ENCODE assay signal across 10 cellular contexts in the genomic region with DNA sequence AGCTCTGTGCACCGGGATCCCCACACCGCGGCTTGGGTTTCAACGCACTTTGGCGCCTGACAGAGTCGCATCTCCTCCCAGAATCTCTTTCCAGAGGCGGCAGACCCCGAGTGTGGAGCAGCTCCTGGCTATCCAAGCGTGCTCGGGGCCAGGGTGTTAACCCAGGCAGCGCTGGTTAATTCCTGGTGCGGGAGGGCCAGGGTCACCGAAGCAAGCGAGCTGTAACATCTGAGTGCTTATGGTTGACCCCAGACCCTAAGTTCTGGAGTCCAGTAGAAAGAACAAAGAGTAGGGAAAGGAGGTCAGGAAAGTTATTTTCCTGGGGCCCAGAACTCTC. TPM values are rescaled to one million over a fixed set of nuclear protein-coding genes. Genes with fewer than 3 reads are reported as not detected.
DNase-seq lines count a peak whose midpoint lies in the region; ATAC-seq and TF ChIP-seq lines count a peak whose summit lies in the region.
"Had no signal": no experiment of that assay in that cellular context is flagged by ENCODE, and none has a peak within 500 bp of the region (broad histone marks: within the 10 kb centered on the region; RNA-seq: fewer than 3 reads in every experiment).

No MANE protein-coding gene starts in this region.

- TF ChIP-seq CTCF in colonic mucosa (IDR thresholded peaks at IDR 0.05) (no peak), thyroid gland (IDR thresholded peaks at IDR 0.05) (no peak)

- peaks cover 86% of the 10 kb centered on the region for H3K27me3 Mint-ChIP-seq in activated CD4-positive, alpha-beta memory T cell treated with anti-CD3 and anti-CD28 coated beads for 36 hours
- peaks cover 94% of the 10 kb centered on the region for H3K27me3 Mint-ChIP-seq in activated CD4-positive, alpha-beta memory T cell treated with anti-CD3 and anti-CD28 coated beads, Interleukin-2, amount 10 ng/mL, durations not matched to agents 7 days and 5 days

- H3K9ac ChIP-seq in colonic mucosa (ENCODE audit: low read depth in 2 of 2, low read length in 2 of 2) (peak overlapping the region; percentile 31 to 36), mucosa of rectum (ENCODE audit: low read depth in 1 of 2, low read length in 2 of 2) (peak overlapping the region in 1 of 2 donors; percentile 8)

- H3K27ac ChIP-seq in colonic mucosa (peak overlapping the region; percentile 24), mucosa of rectum (ENCODE audit: low read depth in 2 of 2, low read length in 2 of 2) (peak overlapping the region; percentile 61 to 63), thyroid gland (peak overlapping the region in 2 of 3 donors; percentile 20 to 45)

- H3K4me3 Mint-ChIP-seq in activated CD4-positive, alpha-beta memory T cell treated with anti-CD3 and anti-CD28 coated beads for 36 hours, result peak overlapping the region; percentile 37
- no peak overlapping the region for H3K4me3 Mint-ChIP-seq in activated CD4-positive, alpha-beta memory T cell treated with anti-CD3 and anti-CD28 coated beads, Interleukin-2, amount 10 ng/mL, durations not matched to agents 7 days and 5 days

- no peaks in the 10 kb centered on the region for H3K36me3 Mint-ChIP-seq in activated CD4-positive, alpha-beta memory T cell treated with anti-CD3 and anti-CD28 coated beads for 36 hours
- H3K36me3 Mint-ChIP-seq in activated CD4-positive, alpha-beta memory T cell treated with anti-CD3 and anti-CD28 coated beads, Interleukin-2, amount 10 ng/mL, durations not matched to agents 7 days and 5 days (ENCODE audit: low read depth), result peaks cover 5% of the 10 kb centered on the region

- POLR2A ChIA-PET in activated CD4-positive, alpha-beta memory T cell treated with anti-CD3 and anti-CD28 coated beads for 36 hours (lab: Charles Lee), result interaction anchor here (3.0 kb wide), 1 partner anchor 11 kb away, joined by 11 read pairs; no protein-coding TSS in a partner anchor
- POLR2A ChIA-PET in activated CD4-positive, alpha-beta memory T cell treated with anti-CD3 and anti-CD28 coated beads, Interleukin-2, amount 10 ng/mL, durations not matched to agents 7 days and 5 days (lab: Charles Lee), result interaction anchor here (0.9 to 4.3 kb wide), 2 partner anchors 11 to 15 kb away, joined by 3 to 30 read pairs; no protein-coding TSS in a partner anchor

- H3K27ac Mint-ChIP-seq in activated CD4-positive, alpha-beta memory T cell treated with anti-CD3 and anti-CD28 coated beads for 36 hours, result no peak overlapping the region
- no peak overlapping the region for H3K27ac Mint-ChIP-seq in activated CD4-positive, alpha-beta memory T cell treated with anti-CD3 and anti-CD28 coated beads, Interleukin-2, amount 10 ng/mL, durations not matched to agents 7 days and 5 days

- intact Hi-C loops in activated CD4-positive, alpha-beta memory T cell treated with anti-CD3 and anti-CD28 coated beads for 36 hours (cut with micrococcal nuclease), result no loop called here
- intact Hi-C loops in colonic mucosa (cut with DNase I), result loop anchor here (5.0 to 10.0 kb wide), 2 partner anchors 374 to 503 kb away; no protein-coding TSS in a partner anchor
- intact Hi-C loops in thyroid gland (cut with DNase I), result loop anchor here (10.0 kb wide), 1 partner anchor 374 kb away; no protein-coding TSS in a partner anchor

- H3K4me1 Mint-ChIP-seq in activated CD4-positive, alpha-beta memory T cell treated with anti-CD3 and anti-CD28 coated beads for 36 hours (ENCODE audit: low read depth), result peaks cover 43% of the 10 kb centered on the region
- H3K4me1 Mint-ChIP-seq in activated CD4-positive, alpha-beta memory T cell treated with anti-CD3 and anti-CD28 coated beads, Interleukin-2, amount 10 ng/mL, durations not matched to agents 7 days and 5 days, result peaks cover 37% of the 10 kb centered on the region

- CTCF ChIA-PET in activated CD4-positive, alpha-beta memory T cell treated with anti-CD3 and anti-CD28 coated beads for 36 hours (lab: Charles Lee), result interaction anchor here (4.9 kb wide), 1 partner anchor 10 kb away, joined by 43 read pairs; no protein-coding TSS in a partner anchor
- CTCF ChIA-PET in activated CD4-positive, alpha-beta memory T cell treated with anti-CD3 and anti-CD28 coated beads, Interleukin-2, amount 10 ng/mL, durations not matched to agents 7 days and 5 days (lab: Charles Lee), result interaction anchor here (3.5 kb wide), 1 partner anchor 9 kb away, joined by 24 read pairs; no protein-coding TSS in a partner anchor

- WGBS in thyroid gland, 2 donors, result 15 to 27% methylated on average over 14 of the region's 14 CpGs

- no peak for TF ChIP-seq POLR2A in thyroid gland (IDR thresholded peaks at IDR 0.05)

- H3K9me3 Mint-ChIP-seq in activated CD4-positive, alpha-beta memory T cell treated with anti-CD3 and anti-CD28 coated beads for 36 hours, result no peaks in the 10 kb centered on the region
- no peaks in the 10 kb centered on the region for H3K9me3 Mint-ChIP-seq in activated CD4-positive, alpha-beta memory T cell treated with anti-CD3 and anti-CD28 coated beads, Interleukin-2, amount 10 ng/mL, durations not matched to agents 7 days and 5 days

- no peak for ATAC-seq in GM21825 (IDR thresholded peaks at IDR 0.05; ENCODE audit: unreplicated experiment)

- H3K9me3 ChIP-seq in colonic mucosa, result no peaks in the 10 kb centered on the region
- no peaks in the 10 kb centered on the region for H3K9me3 ChIP-seq in mucosa of rectum (ENCODE audit: control insufficient read depth in 2 of 2, low read length in 2 of 2)
- no peaks in the 10 kb centered on the region for H3K9me3 ChIP-seq in thyroid gland

- H3K27me3 ChIP-seq in colonic mucosa, result peaks cover 31% of the 10 kb centered on the region
- H3K27me3 ChIP-seq in mucosa of rectum (ENCODE audit: control insufficient read depth in 2 of 2, insufficient read depth in 2 of 2, low read length in 2 of 2), result peaks cover 49 to 66% of the 10 kb centered on the region in 2 donors
- H3K27me3 ChIP-seq in thyroid gland, result peaks cover 31% of the 10 kb centered on the region

- H3K4me3 ChIP-seq in colonic mucosa (peak overlapping the region; percentile 52), mucosa of rectum (ENCODE audit: low read length in 2 of 2) (peak overlapping the region; percentile 25 to 52), thyroid gland (replicated peaks in 1 of 3) (peak overlapping the region in 1 of 3 donors; percentile 25)

- no peak for DNase-seq in activated CD4-positive, alpha-beta memory T cell treated with anti-CD3 and anti-CD28 coated beads for 36 hours
- DNase-seq in activated CD4-positive, alpha-beta memory T cell treated with anti-CD3 and anti-CD28 coated beads, Interleukin-2, amount 10 ng/mL, durations not matched to agents 7 days and 5 days, result no peak
- DNase-seq in colonic mucosa, result no peak
- DNase-seq in thyroid gland, result no peak
- DNase-seq in NCI-H526 (lab: John Stamatoyannopoulos, UW), result no peak
- no peak for DNase-seq in HuH-7 (ENCODE audit: low spot score)
- DNase-seq: activated CD4-positive, alpha-beta T cell treated with anti-CD3 and anti-CD28 coated beads, Interleukin-2, amount 50 U/mL, for 4 hours; NK-92 treated with Interleukin-12 subunit alpha and Interleukin-12 subunit beta, amount 100 ng/mL, for 24 hours had no signal

- no peaks in the 10 kb centered on the region for H3K4me1 ChIP-seq in colonic mucosa
- peaks cover 13 to 25% of the 10 kb centered on the region in 2 donors for H3K4me1 ChIP-seq in mucosa of rectum (ENCODE audit: control insufficient read depth in 2 of 2, insufficient read depth in 2 of 2, low read length in 2 of 2)
- peaks cover 31 to 34% of the 10 kb centered on the region in 2 donors for H3K4me1 ChIP-seq in thyroid gland

- H3K36me3 ChIP-seq in colonic mucosa (no peaks in the 10 kb centered on the region), mucosa of rectum (ENCODE audit: control insufficient read depth in 2 of 2, insufficient read depth in 2 of 2, low read length in 2 of 2) (no peaks in the 10 kb centered on the region), thyroid gland (no peaks in the 10 kb centered on the region)

RNA-seq across cellular contexts. Expression of a gene that starts 0.6 kb away (rescaled TPM):
- total RNA-seq in activated CD4-positive, alpha-beta memory T cell treated with anti-CD3 and anti-CD28 coated beads for 36 hours, result not detected
- total RNA-seq in activated CD4-positive, alpha-beta memory T cell treated with anti-CD3 and anti-CD28 coated beads, Interleukin-2, amount 10 ng/mL, durations not matched to agents 7 days and 5 days, result not detected
- total RNA-seq in colonic mucosa, result 1 to 10 TPM; 1.7 to 2.4 TPM
- 10 to 100 TPM in 2 of 4 donors, 1 to 10 TPM in 2; 4.9 to 15.2 (median 10.8) TPM for total RNA-seq in thyroid gland
